In genomic region chr7:77537595-77538185, GRCh38 we compare ENCODE assay signal across 8 cellular contexts. TPM values are rescaled to one million over a fixed set of nuclear protein-coding genes. Genes with fewer than 3 reads are reported as not detected.
DNase-seq lines count a peak whose midpoint lies in the region; ATAC-seq, FAIRE-seq and TF ChIP-seq lines count a peak whose summit lies in the region.

No MANE protein-coding gene starts in this region.

- intact Hi-C loops in colonic mucosa (cut with DNase I) = no loop called here
- intact Hi-C loops in HepG2 (cut with micrococcal nuclease; ENCODE audit: unreplicated experiment) = loop anchor here (1.0 to 5.0 kb wide), 4 partner anchors 60 to 120 kb away; partner anchors contain the start of gene GSAP

- peak overlapping the region; percentile 84 for H3K4me3 ChIP-seq in colonic mucosa
- peak overlapping the region; percentile 90 to 100 (median 95) for H3K4me3 ChIP-seq in HepG2 (replicated peaks in 1 of 3; ENCODE audit: insufficient read depth in 1 of 3, low read depth in 2 of 3, low read length in 3 of 3)

- H3K4me1 ChIP-seq in colonic mucosa = peaks cover 13% of the 10 kb centered on the region
- peaks cover 45% of the 10 kb centered on the region for H3K4me1 ChIP-seq in HepG2 (ENCODE audit: insufficient read depth, low read length)

- H3K9me3 ChIP-seq in colonic mucosa = no peaks in the 10 kb centered on the region
- H3K9me3 ChIP-seq in HepG2 (ENCODE audit: low read length) = no peaks in the 10 kb centered on the region

- H2AFZ ChIP-seq in HepG2 (ENCODE audit: low read length) = no peak overlapping the region

- FAIRE-seq in HepG2 (lab: Jason Lieb, UNC) = no peak

- CTCF ChIA-PET in HepG2 (lab: Yijun Ruan, JAX; ENCODE audit: low intra/inter-chr PET ratio, low total read pairs) = no interaction called here

- peak in 1 of 2 experiments; percentile 4; a peak in 2 of 4 replicates for TF ChIP-seq POLR2A in HepG2 (IDR thresholded peaks at IDR 0.05; ENCODE audit: insufficient read depth in 1 of 2, low read depth in 2 of 2, low read length in 2 of 2)

- no peak for TF ChIP-seq RAD21 in HepG2 (CRISPR knock-in tag; IDR thresholded peaks at IDR 0.05)

- peaks cover 60% of the 10 kb centered on the region for H3K79me2 ChIP-seq in HepG2 (ENCODE audit: insufficient read depth, low read length)

- 0% methylated on average over 3 of the region's 55 CpGs for WGBS in HepG2 (ENCODE audit: low lambda C conversion rate)

- peak overlapping the region; percentile 99 for H3K27ac ChIP-seq in colonic mucosa
- H3K27ac ChIP-seq in HepG2 (ENCODE audit: extremely low read length, insufficient read depth, low read length) = peak overlapping the region; percentile 94

- no TSS peak for BruUV-seq in HepG2 (replicated peaks; lab: Mats Ljungman, UMichigan)

- DNase-seq in COLO668 (lab: John Stamatoyannopoulos, UW; ENCODE audit: unreplicated experiment) = peak; percentile 59
- DNase-seq in NCI-H1105 (lab: John Stamatoyannopoulos, UW) = peak; percentile 53
- DNase-seq in activated CD4-positive, alpha-beta T cell treated with anti-CD3 and anti-CD28 coated beads for 4 hours = peak; percentile 31 to 36
- peak; percentile 44 for DNase-seq in colonic mucosa
- DNase-seq in HepG2 (ENCODE audit: low spot score) = peak; percentile 32
- peak; percentile 16 to 41 (median 21) for DNase-seq in stimulated activated CD4-positive, alpha-beta T cell treated with anti-CD3 and anti-CD28 coated beads, TNF-alpha, amount 100 ng/mL, for 48 hours (ENCODE audit: low read depth in 3 of 3)
- no peak for DNase-seq in foreskin melanocyte

- peaks cover 38% of the 10 kb centered on the region for H4K20me1 ChIP-seq in HepG2 (ENCODE audit: insufficient read depth, low read length)

- ATAC-seq in GM21737 (IDR thresholded peaks at IDR 0.05; ENCODE audit: unreplicated experiment) (peak; percentile 25), HepG2 (peak; percentile 43)

- TF ChIP-seq EP300 in HepG2 (IDR thresholded peaks at IDR 0.05; ENCODE audit: low read depth in 2 of 2, low read length in 2 of 2) (no peak), HepG2 (CRISPR knock-in tag; IDR thresholded peaks at IDR 0.05; ENCODE audit: borderline replicate concordance) (no peak)

- in situ Hi-C loops in HepG2 (cut with HindIII; ENCODE audit: extremely low pct_ligation_motif_present, low pct_unique_long_range_greater_than_20kb) = loop anchor here (5.0 kb wide), 1 partner anchor 80 kb away; no protein-coding TSS in a partner anchor

- H3K9ac ChIP-seq in colonic mucosa (ENCODE audit: low read depth in 2 of 2, low read length in 2 of 2) = peak overlapping the region; percentile 78 to 100
- peak overlapping the region; percentile 97 for H3K9ac ChIP-seq in HepG2 (ENCODE audit: insufficient read depth, low read depth, low read length)

- H3K4me2 ChIP-seq in HepG2 (ENCODE audit: low read depth, low read length) = peak overlapping the region; percentile 79

- POLR2A ChIA-PET in HepG2 (lab: Yijun Ruan, JAX) = interaction anchor here (0.6 to 2.3 kb wide), 9 partner anchors 9 to 129 kb away, joined by 3 to 28 read pairs (median 4); partner anchors contain the start of gene GSAP

- no peaks in the 10 kb centered on the region for H3K36me3 ChIP-seq in colonic mucosa
- no peaks in the 10 kb centered on the region; a peak in 1 of 5 replicates for H3K36me3 ChIP-seq in HepG2 (replicated peaks in 1 of 2; ENCODE audit: control insufficient read depth in 1 of 2, insufficient read depth in 2 of 2, low read length in 2 of 2)

- H3K27me3 ChIP-seq in colonic mucosa (no peaks in the 10 kb centered on the region), HepG2 (ENCODE audit: control insufficient read depth in 1 of 2, insufficient read depth in 2 of 2, low read length in 2 of 2) (no peaks in the 10 kb centered on the region; a peak in 1 of 5 replicates)

- TF ChIP-seq CTCF in colonic mucosa (IDR thresholded peaks at IDR 0.05) (no peak), HepG2 (CRISPR knock-in tag; IDR thresholded peaks at IDR 0.05) (no peak)

TF ChIP-seq in HepG2, 621 proteins besides CTCF, POLR2A, EP300 and RAD21 (continues in another document):
- TF ChIP-seq ZNF10 (CRISPR knock-in tag; IDR thresholded peaks at IDR 0.05; ENCODE audit: borderline replicate concordance, low read depth) (no peak), KDM2A (CRISPR knock-in tag; IDR thresholded peaks at IDR 0.05; ENCODE audit: borderline replicate concordance, low read depth) (peak; percentile 39; the same call in 1 of the 2 replicates), HNF4G (IDR thresholded peaks at IDR 0.05; ENCODE audit: borderline replicate concordance, low read depth, low read length) (no peak), HNF4G (CRISPR knock-in tag; IDR thresholded peaks at IDR 0.05; ENCODE audit: borderline replicate concordance, low read depth) (no peak), SAP130 (CRISPR knock-in tag; IDR thresholded peaks at IDR 0.05; ENCODE audit: low read depth) (peak; percentile 17), AGO1 (IDR thresholded peaks at IDR 0.05; ENCODE audit: low read depth, low read length, poor library complexity, severe bottlenecking) (peak; percentile 42), MTF2 (CRISPR knock-in tag; IDR thresholded peaks at IDR 0.05; ENCODE audit: borderline replicate concordance) (0 out of 2 replicates have a peak, but pooled peaks have one; percentile 25), ZNF34 (CRISPR knock-in tag; IDR thresholded peaks at IDR 0.05; ENCODE audit: borderline replicate concordance) (0 out of 2 replicates have a peak, but pooled peaks have one; percentile 45), TEF (CRISPR knock-in tag; IDR thresholded peaks at IDR 0.05) (no peak), ZNF143 (CRISPR knock-in tag; IDR thresholded peaks at IDR 0.05) (no peak), HOXA5 (CRISPR knock-in tag; IDR thresholded peaks at IDR 0.05) (no peak), ZNF543 (CRISPR knock-in tag; IDR thresholded peaks at IDR 0.05) (0 out of 2 replicates have a peak, but pooled peaks have one; percentile 27)
- TF ChIP-seq, protein P1, sequence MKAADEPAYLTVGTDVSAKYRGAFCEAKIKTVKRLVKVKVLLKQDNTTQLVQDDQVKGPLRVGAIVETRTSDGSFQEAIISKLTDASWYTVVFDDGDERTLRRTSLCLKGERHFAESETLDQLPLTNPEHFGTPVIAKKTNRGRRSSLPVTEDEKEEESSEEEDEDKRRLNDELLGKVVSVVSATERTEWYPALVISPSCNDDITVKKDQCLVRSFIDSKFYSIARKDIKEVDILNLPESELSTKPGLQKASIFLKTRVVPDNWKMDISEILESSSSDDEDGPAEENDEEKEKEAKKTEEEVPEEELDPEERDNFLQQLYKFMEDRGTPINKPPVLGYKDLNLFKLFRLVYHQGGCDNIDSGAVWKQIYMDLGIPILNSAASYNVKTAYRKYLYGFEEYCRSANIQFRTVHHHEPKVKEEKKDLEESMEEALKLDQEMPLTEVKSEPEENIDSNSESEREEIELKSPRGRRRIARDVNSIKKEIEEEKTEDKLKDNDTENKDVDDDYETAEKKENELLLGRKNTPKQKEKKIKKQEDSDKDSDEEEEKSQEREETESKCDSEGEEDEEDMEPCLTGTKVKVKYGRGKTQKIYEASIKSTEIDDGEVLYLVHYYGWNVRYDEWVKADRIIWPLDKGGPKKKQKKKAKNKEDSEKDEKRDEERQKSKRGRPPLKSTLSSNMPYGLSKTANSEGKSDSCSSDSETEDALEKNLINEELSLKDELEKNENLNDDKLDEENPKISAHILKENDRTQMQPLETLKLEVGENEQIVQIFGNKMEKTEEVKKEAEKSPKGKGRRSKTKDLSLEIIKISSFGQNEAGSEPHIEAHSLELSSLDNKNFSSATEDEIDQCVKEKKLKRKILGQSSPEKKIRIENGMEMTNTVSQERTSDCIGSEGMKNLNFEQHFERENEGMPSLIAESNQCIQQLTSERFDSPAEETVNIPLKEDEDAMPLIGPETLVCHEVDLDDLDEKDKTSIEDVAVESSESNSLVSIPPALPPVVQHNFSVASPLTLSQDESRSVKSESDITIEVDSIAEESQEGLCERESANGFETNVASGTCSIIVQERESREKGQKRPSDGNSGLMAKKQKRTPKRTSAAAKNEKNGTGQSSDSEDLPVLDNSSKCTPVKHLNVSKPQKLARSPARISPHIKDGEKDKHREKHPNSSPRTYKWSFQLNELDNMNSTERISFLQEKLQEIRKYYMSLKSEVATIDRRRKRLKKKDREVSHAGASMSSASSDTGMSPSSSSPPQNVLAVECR (CRISPR knock-in tag; IDR thresholded peaks at IDR 0.05; ENCODE audit: borderline replicate concordance) = peak; percentile 41; the same call in 1 of the 2 replicates

RNA-seq across cellular contexts. Expression of gene PTPN12, which starts 0.6 kb away (rescaled TPM):
- 10 to 100 TPM; 34.0 to 51.3 TPM for total RNA-seq in colonic mucosa
- 22.9 and 35.3 TPM in 2 replicates for total RNA-seq in HepG2 (2016; rRNA removed; fragmentation: Illumina TruSeq; extraction: Trizol)
- 32.8 and 40.0 TPM in 2 replicates for total RNA-seq in HepG2 (2016; cell fraction: cytosol; rRNA removed; fragmentation: Illumina TruSeq; extraction: Trizol; ENCODE audit: low read depth)
- total RNA-seq in HepG2 (2016; cell fraction: insoluble cytoplasmic fraction; rRNA removed; fragmentation: Illumina TruSeq; extraction: Trizol) = 19.5 and 36.3 TPM in 2 replicates
- total RNA-seq in HepG2 (2016; cell fraction: membrane; rRNA removed; fragmentation: Illumina TruSeq; extraction: Trizol) = 48.8 and 51.3 TPM in 2 replicates
- total RNA-seq in HepG2 (2016; cell fraction: nucleus; rRNA removed; fragmentation: Illumina TruSeq; extraction: Trizol) = 44.6 and 48.2 TPM in 2 replicates
- 56.7 and 56.8 TPM in 2 replicates for polyA plus RNA-seq in HepG2 (2011; rRNA removed)
- 27.3 and 39.9 TPM in 2 replicates for polyA plus RNA-seq in HepG2 (2011; cell fraction: cytosol; rRNA removed)
- 34.8 and 39.2 TPM in 2 replicates for polyA plus RNA-seq in HepG2 (2011; cell fraction: nucleus; rRNA removed)
- polyA plus RNA-seq in HepG2 (2012) = 65.6 and 74.1 TPM in 2 replicates
- polyA plus RNA-seq in HepG2 (2016; cell fraction: cytosol; fragmentation: Illumina TruSeq; extraction: Trizol; ENCODE audit: low read depth) = 16.9 and 18.5 TPM in 2 replicates
- polyA plus RNA-seq in HepG2 (2016; cell fraction: insoluble cytoplasmic fraction; fragmentation: Illumina TruSeq; extraction: Trizol; ENCODE audit: low read depth) = 69.5 and 80.0 TPM in 2 replicates
- 53.8 and 63.6 TPM in 2 replicates for polyA plus RNA-seq in HepG2 (2016; cell fraction: membrane; fragmentation: Illumina TruSeq; extraction: Trizol; ENCODE audit: low read depth)
- polyA plus RNA-seq in HepG2 (2016; cell fraction: nucleus; fragmentation: Illumina TruSeq; extraction: Trizol; ENCODE audit: insufficient read depth, low read depth) = 74.8 and 90.6 TPM in 2 replicates
- 18.1 and 19.2 TPM in 2 replicates for polyA minus RNA-seq in HepG2 (2011; rRNA and poly(A)+ RNA removed; ENCODE audit: low replicate concordance)
- 20.2 and 25.3 TPM in 2 replicates for polyA minus RNA-seq in HepG2 (2011; cell fraction: cytosol; rRNA and poly(A)+ RNA removed)
- polyA minus RNA-seq in HepG2 (2011; cell fraction: nucleus; rRNA and poly(A)+ RNA removed) = 88.3 and 89.4 TPM in 2 replicates
